ENCODE assay signal across 8 cellular contexts in genomic region chr11:62559626-62560025, GRCh38. TPM values are rescaled to one million over a fixed set of nuclear protein-coding genes. Genes with fewer than 3 reads are reported as not detected.
DNase-seq lines count a peak whose midpoint lies in the region; ATAC-seq, FAIRE-seq and TF ChIP-seq lines count a peak whose summit lies in the region.
"Not testable (repeated sequence)": the region's sequence is repeated elsewhere in the genome, so short reads cannot be mapped to it uniquely, and the experiment has no call there.

No MANE protein-coding gene starts in this region.

- H3K27me3 Mint-ChIP-seq in T-cell; naive thymus-derived CD8-positive, alpha-beta T cell: not testable (repeated sequence)

- H2AFZ ChIP-seq in IMR-90 (replicated peaks; ENCODE audit: low read length, poor library complexity): not testable (repeated sequence)

- peak overlapping the region; percentile 38 for H3K9ac ChIP-seq in IMR-90 (ENCODE audit: low read depth, low read length)

- 0 out of 2 replicates have a peak overlapping the region, but pooled peaks have one; percentile 82 for H3K56ac ChIP-seq in IMR-90 (ENCODE audit: extremely low read depth, insufficient read depth, low read length)

- POLR2A ChIA-PET in A549 (lab: Yijun Ruan, JAX): interaction anchor here (1.1 to 1.6 kb wide), 4 partner anchors 14 to 165 kb away, joined by 3 to 4 read pairs (median 3); partner anchors contain the start of gene EEF1G
- POLR2A ChIA-PET in IMR-90 (lab: Charles Lee; ENCODE audit: unreplicated experiment): interaction anchor here (1.1 to 1.7 kb wide), 3 partner anchors 13 to 23 kb away, joined by 3 to 9 read pairs (median 8); partner anchors contain the start of gene AHNAK
- POLR2A ChIA-PET in T-cell (lab: Charles Lee): interaction anchor here (0.6 to 6.5 kb wide), 4 partner anchors 14 to 54 kb away, joined by 4 to 98 read pairs (median 8); partner anchors contain the start of genes AHNAK (in 1 of the 2) and EEF1G (in 1 of the 2)
- POLR2A ChIA-PET in naive thymus-derived CD8-positive, alpha-beta T cell (lab: Charles Lee): interaction anchor here (0.7 to 11.1 kb wide), 9 partner anchors 9 to 135 kb away, joined by 3 to 207 read pairs (median 6); partner anchors contain the start of genes AHNAK and EEF1G

- H3K4me1 Mint-ChIP-seq in T-cell: peaks cover 61 to 68% (median 65%) of the 10 kb centered on the region in 3 donors
- H3K4me1 Mint-ChIP-seq in naive thymus-derived CD8-positive, alpha-beta T cell: peaks cover 29 to 74% (median 62%) of the 10 kb centered on the region in 4 donors
- H3K4me1 Mint-ChIP-seq in stimulated activated effector memory CD8-positive, alpha-beta T cell treated with anti-CD3 and anti-CD28 coated beads, Interleukin-12 subunit alpha, Interleukin-12 subunit beta, amount 100 ng/mL, for 72 hours: peaks cover 78% of the 10 kb centered on the region

- peaks cover 36% of the 10 kb centered on the region for H4K20me1 ChIP-seq in IMR-90 (ENCODE audit: insufficient read depth, low read length)

- not testable (repeated sequence) for H2AK9ac ChIP-seq in IMR-90 (replicated peaks; ENCODE audit: low read depth, low read length, poor library complexity)

- 75% methylated on average over 5 of the region's 5 CpGs for WGBS in A549 (ENCODE audit: missing lambda C conversion rate)
- WGBS in IMR-90 (ENCODE audit: extremely low coverage in 2 of 2, insufficient read length in 1 of 2), 2 experiments: 89% methylated on average over 3 of the region's 5 CpGs; no CpG with 5 or more reads in 1 of the 2 experiments
- 81% methylated on average over 5 of the region's 5 CpGs for WGBS in right cardiac atrium

- H3K4me2 ChIP-seq in A549: peak overlapping the region; percentile 46; the same call in 2 of the 3 replicates
- H3K4me2 ChIP-seq in IMR-90 (ENCODE audit: low read depth, low read length): not testable (repeated sequence)

- TF ChIP-seq EP300 in A549 (IDR thresholded peaks at IDR 0.05): not testable (repeated sequence)

- TF ChIP-seq CTCF in A549 (IDR thresholded peaks at IDR 0.05); IMR-90 (conservative IDR thresholded peaks at IDR 0.05; ENCODE audit: low read depth, low read length): not testable (repeated sequence)

- intact Hi-C loops in IMR-90 (cut with micrococcal nuclease): loop anchor here (1.0 kb wide), 3 partner anchors 14 to 164 kb away; no protein-coding TSS in a partner anchor
- intact Hi-C loops in right cardiac atrium (cut with DNase I): loop anchor here in 3 of 4 donors (2.0 to 10.0 kb wide), 3 partner anchors 65 to 135 kb away; no protein-coding TSS in a partner anchor

- ATAC-seq in A549; IMR-90 (ENCODE audit: low read depth); T-cell (replicated peaks in 1 of 4); activated naive CD4-positive, alpha-beta T cell treated with anti-CD3 and anti-CD28 coated beads, Interleukin-2, amount 50 U/mL, for 72 hours; right cardiac atrium; naive thymus-derived CD8-positive, alpha-beta T cell; stimulated activated effector memory CD8-positive, alpha-beta T cell treated with anti-CD3 and anti-CD28 coated beads, Interleukin-12 subunit alpha, Interleukin-12 subunit beta, amount 100 ng/mL, for 72 hours: not testable (repeated sequence)

- in situ Hi-C loops in IMR-90 (cut with MboI; ENCODE audit: low sequenced_read_pairs): loop anchor here (5.0 kb wide), 1 partner anchor 162 kb away; no protein-coding TSS in a partner anchor

- H2AK5ac ChIP-seq in IMR-90 (ENCODE audit: low read depth, low read length): peak overlapping the region; percentile 74

- H2BK120ac ChIP-seq in IMR-90 (ENCODE audit: low read depth, low read length): peak overlapping the region; percentile 79

- TF ChIP-seq RAD21 in A549 (conservative IDR thresholded peaks at IDR 0.05 in 1 of 2, IDR thresholded peaks at IDR 0.05 in 1 of 2); IMR-90 (IDR thresholded peaks at IDR 0.05; ENCODE audit: low read length): not testable (repeated sequence)

- not testable (repeated sequence) for TF ChIP-seq POLR2A in A549 (IDR thresholded peaks at IDR 0.05; ENCODE audit: low read length); IMR-90 (IDR thresholded peaks at IDR 0.05; ENCODE audit: low read depth, low read length)

- DNase-seq in A549 (ENCODE audit: low read depth in 1 of 2, low spot score in 1 of 2); T-cell; activated naive CD4-positive, alpha-beta T cell treated with anti-CD3 and anti-CD28 coated beads, Interleukin-2, amount 50 U/mL, for 72 hours (ENCODE audit: low spot score in 2 of 2); effector memory CD4-positive, alpha-beta T cell; right cardiac atrium; naive thymus-derived CD8-positive, alpha-beta T cell; stimulated activated effector memory CD8-positive, alpha-beta T cell treated with anti-CD3 and anti-CD28 coated beads, Interleukin-12 subunit alpha, Interleukin-12 subunit beta, amount 100 ng/mL, for 72 hours (ENCODE audit: low spot score in 2 of 2): not testable (repeated sequence)
- DNase-seq in IMR-90: peak; percentile 9

- FAIRE-seq in A549 (lab: Jason Lieb, UNC): not testable (repeated sequence)

- peak overlapping the region; percentile 90; the same call in 1 of the 2 replicates for H4K91ac ChIP-seq in IMR-90 (ENCODE audit: insufficient read depth, low read depth, low read length)

- H3K18ac ChIP-seq in IMR-90 (ENCODE audit: low read depth, low read length): not testable (repeated sequence)

- H2BK5ac ChIP-seq in IMR-90 (ENCODE audit: low read depth, low read length, poor library complexity, severe bottlenecking): peak overlapping the region; percentile 63

- CTCF ChIA-PET in A549 (lab: Yijun Ruan, JAX): interaction anchor here (0.8 to 12.6 kb wide), 21 partner anchors 9 to 178 kb away, joined by 3 to 296 read pairs (median 8); partner anchors contain the start of genes AHNAK, EEF1G, SCGB1A1 and TUT1
- CTCF ChIA-PET in IMR-90 (lab: Yijun Ruan, JAX): interaction anchor here (1.0 to 1.7 kb wide), 2 partner anchors 11 to 17 kb away, joined by 4 to 6 read pairs; no protein-coding TSS in a partner anchor
- CTCF ChIA-PET in T-cell (lab: Charles Lee): interaction anchor here (0.9 to 5.2 kb wide), 11 partner anchors 9 to 165 kb away, joined by 3 to 63 read pairs (median 7); partner anchors contain the start of gene EEF1G (in 1 of the 2)

- peak overlapping the region; percentile 93 for H3K4ac ChIP-seq in IMR-90 (ENCODE audit: low read depth, low read length)

- dilution Hi-C loops in IMR-90 (cut with HindIII; ENCODE audit: low sequenced_read_pairs, unreplicated experiment): not testable (repeated sequence)

- peak overlapping the region; percentile 79; the same call in 1 of the 2 replicates for H2BK20ac ChIP-seq in IMR-90 (ENCODE audit: low read depth, low read length)

- peak overlapping the region; percentile 6 for H3K23ac ChIP-seq in IMR-90 (ENCODE audit: low read depth, low read length)

- not testable (repeated sequence) for H3K27me3 ChIP-seq in IMR-90 (ENCODE audit: control insufficient read depth, insufficient read depth, low read length); effector memory CD4-positive, alpha-beta T cell (replicated peaks; ENCODE audit: control insufficient read depth, insufficient read depth, low read length, poor library complexity, severe bottlenecking); right cardiac atrium (ENCODE audit: control insufficient read depth, insufficient read depth)

- peak overlapping the region in 2 of 3 donors; percentile 21 to 42 for H3K4me3 Mint-ChIP-seq in T-cell
- H3K4me3 Mint-ChIP-seq in naive thymus-derived CD8-positive, alpha-beta T cell: peak overlapping the region in 1 of 10 donors; percentile 26
- H3K4me3 Mint-ChIP-seq in stimulated activated effector memory CD8-positive, alpha-beta T cell treated with anti-CD3 and anti-CD28 coated beads, Interleukin-12 subunit alpha, Interleukin-12 subunit beta, amount 100 ng/mL, for 72 hours: peak overlapping the region; percentile 76

- H3K9me3 Mint-ChIP-seq in T-cell; activated naive CD4-positive, alpha-beta T cell treated with anti-CD3 and anti-CD28 coated beads, Interleukin-2, amount 50 U/mL, for 72 hours; naive thymus-derived CD8-positive, alpha-beta T cell; stimulated activated effector memory CD8-positive, alpha-beta T cell treated with anti-CD3 and anti-CD28 coated beads, Interleukin-12 subunit alpha, Interleukin-12 subunit beta, amount 100 ng/mL, for 72 hours: not testable (repeated sequence)

- peak overlapping the region; percentile 54; the same call in 2 of the 3 replicates for H2BK15ac ChIP-seq in IMR-90 (ENCODE audit: low read depth, low read length)

- H4K5ac ChIP-seq in IMR-90 (ENCODE audit: low read depth, low read length): 0 out of 2 replicates have a peak overlapping the region, but pooled peaks have one; percentile 20

- peak overlapping the region; percentile 1 to 67; a peak in 2 of 4 replicates for H4K8ac ChIP-seq in IMR-90 (ENCODE audit: low read depth in 2 of 2, low read length in 2 of 2)

- not testable (repeated sequence) for BruUV-seq in IMR-90 (replicated peaks; lab: Mats Ljungman, UMichigan)

- H3K14ac ChIP-seq in IMR-90 (replicated peaks; ENCODE audit: low read depth, low read length): peak overlapping the region; percentile 74; the same call in 1 of the 2 replicates

- peaks cover 19 to 42% of the 10 kb centered on the region in 2 experiments for H3K79me1 ChIP-seq in IMR-90 (ENCODE audit: low read depth in 1 of 2, low read length in 2 of 2)

- H3K4me1 ChIP-seq in A549 (peaks cover 94% of the 10 kb centered on the region), IMR-90 (ENCODE audit: control insufficient read depth, insufficient read depth, low read length) (peaks cover 23% of the 10 kb centered on the region), right cardiac atrium (ENCODE audit: control insufficient read depth, insufficient read depth, low read length) (peaks cover 25% of the 10 kb centered on the region)
- H3K4me1 ChIP-seq in effector memory CD4-positive, alpha-beta T cell (ENCODE audit: control insufficient read depth, insufficient read depth, low read length, poor library complexity, severe bottlenecking): peaks cover 60% of the 10 kb centered on the region

- not testable (repeated sequence) for H3K9me3 ChIP-seq in A549; IMR-90 (ENCODE audit: control insufficient read depth, insufficient read depth, low read length); effector memory CD4-positive, alpha-beta T cell (ENCODE audit: control insufficient read depth, low read length); right cardiac atrium (ENCODE audit: control insufficient read depth, low read length)

- peaks cover 16% of the 10 kb centered on the region for H3K9me1 ChIP-seq in IMR-90 (ENCODE audit: insufficient read depth, low read length)

- H3K27ac ChIP-seq in A549 (peak overlapping the region; percentile 27 to 94; a peak in 4 of 6 replicates), IMR-90 (ENCODE audit: insufficient read depth, low read length) (peak overlapping the region; percentile 64), right cardiac atrium (ENCODE audit: low read length) (peak overlapping the region; percentile 79)
- peak overlapping the region; percentile 99 for H3K27ac ChIP-seq in effector memory CD4-positive, alpha-beta T cell (ENCODE audit: insufficient read depth, low read length, poor library complexity, severe bottlenecking)

- peaks cover 22% of the 10 kb centered on the region for H3K36me3 Mint-ChIP-seq in T-cell
- peaks cover 21 to 37% of the 10 kb centered on the region in 2 donors for H3K36me3 Mint-ChIP-seq in activated naive CD4-positive, alpha-beta T cell treated with anti-CD3 and anti-CD28 coated beads, Interleukin-2, amount 50 U/mL, for 72 hours
- H3K36me3 Mint-ChIP-seq in naive thymus-derived CD8-positive, alpha-beta T cell: peaks cover 0 to 56% (median 11%) of the 10 kb centered on the region in 3 donors
- H3K36me3 Mint-ChIP-seq in stimulated activated effector memory CD8-positive, alpha-beta T cell treated with anti-CD3 and anti-CD28 coated beads, Interleukin-12 subunit alpha, Interleukin-12 subunit beta, amount 100 ng/mL, for 72 hours: peaks cover 97% of the 10 kb centered on the region

- not testable (repeated sequence) for H3K4me3 ChIP-seq in A549; IMR-90 (ENCODE audit: insufficient read depth, low read depth, low read length); effector memory CD4-positive, alpha-beta T cell (ENCODE audit: insufficient read depth, low read depth, low read length, poor library complexity, severe bottlenecking); right cardiac atrium (ENCODE audit: low read length)

- H3K36me3 ChIP-seq in IMR-90 (ENCODE audit: control insufficient read depth, insufficient read depth, low read length): peaks cover 29% of the 10 kb centered on the region
- peaks cover 25% of the 10 kb centered on the region for H3K36me3 ChIP-seq in effector memory CD4-positive, alpha-beta T cell (ENCODE audit: control insufficient read depth, insufficient read depth, low read length)

- peak overlapping the region; percentile 86 to 99 for H3K27ac Mint-ChIP-seq in T-cell
- H3K27ac Mint-ChIP-seq in activated naive CD4-positive, alpha-beta T cell treated with anti-CD3 and anti-CD28 coated beads, Interleukin-2, amount 50 U/mL, for 72 hours: peak overlapping the region; percentile 61 to 91
- H3K27ac Mint-ChIP-seq in naive thymus-derived CD8-positive, alpha-beta T cell: peak overlapping the region; percentile 32 to 100 (median 83)
- peak overlapping the region; percentile 97 for H3K27ac Mint-ChIP-seq in stimulated activated effector memory CD8-positive, alpha-beta T cell treated with anti-CD3 and anti-CD28 coated beads, Interleukin-12 subunit alpha, Interleukin-12 subunit beta, amount 100 ng/mL, for 72 hours

RNA-seq across cellular contexts. Expression of gene AHNAK, which starts 13.0 kb away (rescaled TPM):
- 82.0 and 98.0 TPM in 2 replicates for polyA plus RNA-seq in A549 (2011; rRNA removed)
- 26.1 and 27.2 TPM in 2 replicates for polyA plus RNA-seq in A549 (2012; cell fraction: cytosol; rRNA removed)
- polyA plus RNA-seq in A549 (2012; cell fraction: nucleus; rRNA removed): 55.0 and 96.0 TPM in 2 replicates
- polyA plus RNA-seq in A549 (2017; fragmentation: RNase III; extraction: RNeasy Plus Mini Kit Qiagen cat#74134 plus additional on column Dnase treatment): 41.5 to 62.9 TPM (median 43.3 TPM) in 3 replicates
- polyA minus RNA-seq in A549 (2011; rRNA and poly(A)+ RNA removed): 179 and 182 TPM in 2 replicates
- total RNA-seq in IMR-90 (2012; rRNA removed): 695 and 735 TPM in 2 replicates
- 80.7 and 95.1 TPM in 2 replicates for polyA plus RNA-seq in IMR-90 (2012; rRNA removed)
- 22.8 and 36.6 TPM in 2 replicates for polyA plus RNA-seq in IMR-90 (2012; cell fraction: cytosol; rRNA removed)
- polyA plus RNA-seq in IMR-90 (2012; cell fraction: nucleus; rRNA removed; ENCODE audit: low replicate concordance): 45.0 and 186 TPM in 2 replicates
- total RNA-seq in T-cell: 100 to 1,000 TPM; 267 to 636 (median 395) TPM
- 10 to 100 TPM; 17.6 to 97.3 TPM for total RNA-seq in activated naive CD4-positive, alpha-beta T cell treated with anti-CD3 and anti-CD28 coated beads, Interleukin-2, amount 50 U/mL, for 72 hours
- 100 to 1,000 TPM; 289 to 371 (median 320) TPM for total RNA-seq in right cardiac atrium
- 78.1 TPM for polyA plus RNA-seq in right cardiac atrium
- 100 to 1,000 TPM; 227 to 231 TPM for total RNA-seq in naive thymus-derived CD8-positive, alpha-beta T cell
- 10 to 100 TPM in 1 of 3 donors, 1 to 10 TPM in 2; 7.7 to 19.8 (median 9.4) TPM for polyA plus RNA-seq in naive thymus-derived CD8-positive, alpha-beta T cell

RNA-seq across cellular contexts. Expression of gene EEF1G, which starts 14.1 kb away (rescaled TPM):
- polyA plus RNA-seq in A549 (2011; rRNA removed) (1,728 and 1,795 TPM in 2 replicates), A549 (2017; fragmentation: RNase III; extraction: RNeasy Plus Mini Kit Qiagen cat#74134 plus additional on column Dnase treatment) (1,570 to 1,588 TPM (median 1,580 TPM) in 3 replicates), IMR-90 (2012; rRNA removed) (1,684 and 1,697 TPM in 2 replicates), right cardiac atrium (770 TPM)
- 1,512 and 1,621 TPM in 2 replicates for polyA plus RNA-seq in A549 (2012; cell fraction: cytosol; rRNA removed)
- 865 and 1,060 TPM in 2 replicates for polyA plus RNA-seq in A549 (2012; cell fraction: nucleus; rRNA removed)
- 1,998 and 2,695 TPM in 2 replicates for polyA minus RNA-seq in A549 (2011; rRNA and poly(A)+ RNA removed)
- total RNA-seq in IMR-90 (2012; rRNA removed) (1,598 and 1,857 TPM in 2 replicates), T-cell (1,000 to 10,000 TPM; 1,908 to 2,187 (median 2,119) TPM), right cardiac atrium (1,000 to 10,000 TPM in 1 of 4 donors, 100 to 1,000 TPM in 3; 807 to 1,060 (median 897) TPM)
- 1,447 and 1,704 TPM in 2 replicates for polyA plus RNA-seq in IMR-90 (2012; cell fraction: cytosol; rRNA removed)
- polyA plus RNA-seq in IMR-90 (2012; cell fraction: nucleus; rRNA removed; ENCODE audit: low replicate concordance): 506 and 710 TPM in 2 replicates
- 1,000 to 10,000 TPM; 1,622 to 2,023 TPM for total RNA-seq in activated naive CD4-positive, alpha-beta T cell treated with anti-CD3 and anti-CD28 coated beads, Interleukin-2, amount 50 U/mL, for 72 hours
- 1,000 to 10,000 TPM; 2,038 to 2,092 TPM for total RNA-seq in naive thymus-derived CD8-positive, alpha-beta T cell
- 1,000 to 10,000 TPM; 1,637 to 2,152 (median 1,960) TPM for polyA plus RNA-seq in naive thymus-derived CD8-positive, alpha-beta T cell

RNA-seq across cellular contexts. Expression of gene TUT1, which starts 31.7 kb away (rescaled TPM):
- 12.9 and 15.5 TPM in 2 replicates for polyA plus RNA-seq in A549 (2011; rRNA removed)
- 8.9 and 9.9 TPM in 2 replicates for polyA plus RNA-seq in A549 (2012; cell fraction: cytosol; rRNA removed)
- polyA plus RNA-seq in A549 (2012; cell fraction: nucleus; rRNA removed): 30.4 and 31.6 TPM in 2 replicates
- polyA plus RNA-seq in A549 (2017; fragmentation: RNase III; extraction: RNeasy Plus Mini Kit Qiagen cat#74134 plus additional on column Dnase treatment): 9.9 to 11.7 TPM (median 11.1 TPM) in 3 replicates
- polyA minus RNA-seq in A549 (2011; rRNA and poly(A)+ RNA removed): 9.4 and 11.7 TPM in 2 replicates
- total RNA-seq in IMR-90 (2012; rRNA removed): 3.3 and 4.3 TPM in 2 replicates
- 10.1 TPM in 2 replicates for polyA plus RNA-seq in IMR-90 (2012; rRNA removed)
- polyA plus RNA-seq in IMR-90 (2012; cell fraction: cytosol; rRNA removed): 8.4 and 9.3 TPM in 2 replicates
- polyA plus RNA-seq in IMR-90 (2012; cell fraction: nucleus; rRNA removed; ENCODE audit: low replicate concordance): 42.6 and 48.7 TPM in 2 replicates
- total RNA-seq in T-cell: 10 to 100 TPM; 35.2 to 56.0 (median 42.9) TPM
- 10 to 100 TPM; 31.8 to 34.9 TPM for total RNA-seq in activated naive CD4-positive, alpha-beta T cell treated with anti-CD3 and anti-CD28 coated beads, Interleukin-2, amount 50 U/mL, for 72 hours
- total RNA-seq in right cardiac atrium: 10 to 100 TPM in 3 of 4 donors, 1 to 10 TPM in 1; 8.0 to 15.3 (median 11.5) TPM
- polyA plus RNA-seq in right cardiac atrium: 10.7 TPM
- 10 to 100 TPM; 46.4 to 50.9 TPM for total RNA-seq in naive thymus-derived CD8-positive, alpha-beta T cell
- polyA plus RNA-seq in naive thymus-derived CD8-positive, alpha-beta T cell: 10 to 100 TPM; 12.8 to 24.4 (median 16.9) TPM

RNA-seq across cellular contexts. Expression of gene MTA2, which starts 42.0 kb away (rescaled TPM):
- polyA plus RNA-seq in A549 (2011; rRNA removed): 21.8 and 44.3 TPM in 2 replicates
- 12.5 and 16.1 TPM in 2 replicates for polyA plus RNA-seq in A549 (2012; cell fraction: cytosol; rRNA removed)
- 25.7 and 48.5 TPM in 2 replicates for polyA plus RNA-seq in A549 (2012; cell fraction: nucleus; rRNA removed)
- polyA plus RNA-seq in A549 (2017; fragmentation: RNase III; extraction: RNeasy Plus Mini Kit Qiagen cat#74134 plus additional on column Dnase treatment): 79.3 to 85.0 TPM (median 84.5 TPM) in 3 replicates
- 74.7 and 80.5 TPM in 2 replicates for polyA minus RNA-seq in A549 (2011; rRNA and poly(A)+ RNA removed)
- 126 and 136 TPM in 2 replicates for total RNA-seq in IMR-90 (2012; rRNA removed)
- 28.0 and 34.8 TPM in 2 replicates for polyA plus RNA-seq in IMR-90 (2012; rRNA removed)
- 14.4 and 18.0 TPM in 2 replicates for polyA plus RNA-seq in IMR-90 (2012; cell fraction: cytosol; rRNA removed)
- polyA plus RNA-seq in IMR-90 (2012; cell fraction: nucleus; rRNA removed; ENCODE audit: low replicate concordance): 35.6 and 60.7 TPM in 2 replicates
- total RNA-seq in T-cell: 100 to 1,000 TPM; 151 to 185 (median 184) TPM
- total RNA-seq in activated naive CD4-positive, alpha-beta T cell treated with anti-CD3 and anti-CD28 coated beads, Interleukin-2, amount 50 U/mL, for 72 hours: 100 to 1,000 TPM; 180 to 259 TPM
- 10 to 100 TPM; 34.8 to 47.6 (median 38.3) TPM for total RNA-seq in right cardiac atrium
- polyA plus RNA-seq in right cardiac atrium: 24.1 TPM
- 100 to 1,000 TPM; 170 to 178 TPM for total RNA-seq in naive thymus-derived CD8-positive, alpha-beta T cell
- polyA plus RNA-seq in naive thymus-derived CD8-positive, alpha-beta T cell: 10 to 100 TPM; 15.8 to 32.6 (median 21.5) TPM

RNA-seq across cellular contexts. Expression of gene EML3, which starts 52.9 kb away (rescaled TPM):
- polyA plus RNA-seq in A549 (2011; rRNA removed) (15.2 and 19.7 TPM in 2 replicates), A549 (2017; fragmentation: RNase III; extraction: RNeasy Plus Mini Kit Qiagen cat#74134 plus additional on column Dnase treatment) (21.4 to 28.0 TPM (median 27.2 TPM) in 3 replicates), IMR-90 (2012; rRNA removed) (24.7 and 26.1 TPM in 2 replicates), right cardiac atrium (23.9 TPM)
- polyA plus RNA-seq in A549 (2012; cell fraction: cytosol; rRNA removed): 16.7 and 22.6 TPM in 2 replicates
- polyA plus RNA-seq in A549 (2012; cell fraction: nucleus; rRNA removed): 124 and 129 TPM in 2 replicates
- polyA minus RNA-seq in A549 (2011; rRNA and poly(A)+ RNA removed): 15.4 and 16.7 TPM in 2 replicates
- total RNA-seq in IMR-90 (2012; rRNA removed) (4.4 and 5.0 TPM in 2 replicates), T-cell (100 to 1,000 TPM; 160 to 372 (median 328) TPM), right cardiac atrium (10 to 100 TPM; 23.5 to 33.3 (median 26.7) TPM)
- 13.6 and 18.0 TPM in 2 replicates for polyA plus RNA-seq in IMR-90 (2012; cell fraction: cytosol; rRNA removed)
- 158 and 257 TPM in 2 replicates for polyA plus RNA-seq in IMR-90 (2012; cell fraction: nucleus; rRNA removed; ENCODE audit: low replicate concordance)
- 100 to 1,000 TPM; 104 to 141 TPM for total RNA-seq in activated naive CD4-positive, alpha-beta T cell treated with anti-CD3 and anti-CD28 coated beads, Interleukin-2, amount 50 U/mL, for 72 hours
- total RNA-seq in naive thymus-derived CD8-positive, alpha-beta T cell: 100 to 1,000 TPM; 251 to 255 TPM
- 10 to 100 TPM; 14.8 to 23.7 (median 15.7) TPM for polyA plus RNA-seq in naive thymus-derived CD8-positive, alpha-beta T cell
